8 cellular contexts compared by ENCODE assay signal in the genomic region with DNA sequence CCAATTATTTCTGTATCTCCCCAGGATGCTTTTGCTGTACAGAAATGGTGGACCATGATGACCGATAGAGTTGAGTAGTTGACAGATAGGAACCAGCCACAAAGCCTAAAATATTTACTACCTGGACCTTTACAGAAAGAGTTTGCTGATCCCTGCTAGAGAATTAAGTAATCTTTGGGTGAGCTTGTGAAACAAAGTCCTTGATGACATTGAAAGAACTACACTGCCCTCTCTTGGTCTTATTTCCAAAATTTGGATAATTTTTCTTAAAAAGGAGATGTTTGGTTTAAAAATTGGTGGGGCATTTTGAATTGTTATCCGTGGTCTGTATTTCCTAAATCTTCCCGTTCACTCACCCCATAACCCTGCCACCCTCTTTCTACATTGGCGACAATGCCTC. TPM values are rescaled to one million over a fixed set of nuclear protein-coding genes. Genes with fewer than 3 reads are reported as not detected.
A peak's percentile ranks its signal among the peaks of the same experiment; 100 is the strongest.
DNase-seq lines count a peak whose midpoint lies in the region; ATAC-seq and TF ChIP-seq lines count a peak whose summit lies in the region.

No MANE protein-coding gene starts in this region.

- H3K27me3 Mint-ChIP-seq in CD4-positive, alpha-beta T cell = no peaks in the 10 kb centered on the region
- H3K27me3 Mint-ChIP-seq in stimulated activated memory B cell treated with anti-CD40 and anti-IgM and Interleukin-4, amounts not matched to agents 10 μg/mL and 1 μg/mL and 100 μg/mL, for 72 hours = no peaks in the 10 kb centered on the region
- no peaks in the 10 kb centered on the region for H3K27me3 Mint-ChIP-seq in T-helper 17 cell

- H3K27ac ChIP-seq in CD4-positive, alpha-beta T cell (ENCODE audit: low read depth, low read length) = no peak overlapping the region

- H3K27me3 ChIP-seq in CD4-positive, alpha-beta T cell (ENCODE audit: control insufficient read depth, insufficient read depth, low read length) = no peaks in the 10 kb centered on the region

- H3K9me3 Mint-ChIP-seq in CD4-positive, alpha-beta T cell = no peaks in the 10 kb centered on the region
- H3K9me3 Mint-ChIP-seq in stimulated activated memory B cell treated with anti-CD40 and anti-IgM and Interleukin-4, amounts not matched to agents 10 μg/mL and 1 μg/mL and 100 μg/mL, for 72 hours = no peaks in the 10 kb centered on the region

- CTCF ChIA-PET in CD4-positive, alpha-beta T cell (lab: Charles Lee) = interaction anchor here (0.6 to 9.3 kb wide), 21 partner anchors 10 to 1719 kb away, joined by 3 to 112 read pairs (median 6); partner anchors contain the start of genes ARPC3, FAM216A, GPN3 and TCTN1

- no peak overlapping the region for H3K4me3 Mint-ChIP-seq in CD4-positive, alpha-beta T cell
- no peak overlapping the region for H3K4me3 Mint-ChIP-seq in stimulated activated memory B cell treated with anti-CD40 and anti-IgM and Interleukin-4, amounts not matched to agents 10 μg/mL and 1 μg/mL and 100 μg/mL, for 72 hours
- no peak overlapping the region for H3K4me3 Mint-ChIP-seq in T-helper 17 cell

- peak; percentile 46 for ATAC-seq in CD4-positive, alpha-beta T cell (ENCODE audit: poor library complexity)
- no peak for ATAC-seq in stimulated activated memory B cell treated with anti-CD40 and anti-IgM and Interleukin-4, amounts not matched to agents 10 μg/mL and 1 μg/mL and 100 μg/mL, for 72 hours
- no peak for ATAC-seq in T-helper 17 cell

- H3K4me3 ChIP-seq in HFF-Myc (replicated peaks; ENCODE audit: low read depth, low read length) = no peak overlapping the region

- no peaks in the 10 kb centered on the region for H3K9me3 ChIP-seq in CD4-positive, alpha-beta T cell (ENCODE audit: control insufficient read depth, low read length)
- no peaks in the 10 kb centered on the region for H3K9me3 ChIP-seq in T-helper 17 cell (ENCODE audit: control insufficient read depth, low read length, poor library complexity, severe bottlenecking)

- H3K27ac Mint-ChIP-seq in CD4-positive, alpha-beta T cell = peak overlapping the region; percentile 0
- H3K27ac Mint-ChIP-seq in stimulated activated memory B cell treated with anti-CD40 and anti-IgM and Interleukin-4, amounts not matched to agents 10 μg/mL and 1 μg/mL and 100 μg/mL, for 72 hours = peak overlapping the region; percentile 46
- H3K27ac Mint-ChIP-seq in T-helper 17 cell = no peak overlapping the region

- intact Hi-C loops in CD4-positive, alpha-beta T cell (cut with DNase I, micrococcal nuclease) = loop anchor here (1.0 to 5.0 kb wide), 8 partner anchors 48 to 498 kb away; partner anchors contain the start of genes ARPC3 (in 2 of the 2), FAM216A (in 1 of the 2) and GPN3 (in 1 of the 2)

- POLR2A ChIA-PET in CD4-positive, alpha-beta T cell (lab: Charles Lee) = interaction anchor here (0.5 to 4.4 kb wide), 12 partner anchors 13 to 206 kb away, joined by 3 to 44 read pairs (median 4); partner anchors contain the start of genes ARPC3, FAM216A, GPN3 and RAD9B

- no peak for DNase-seq in CD4-positive, alpha-beta T cell
- no peak for DNase-seq in HFF-Myc (ENCODE audit: extremely low read depth, low read depth)
- DNase-seq in SKM-1 treated with dmso at 0.1 percent for 144 hours (lab: John Stamatoyannopoulos, UW; ENCODE audit: unreplicated experiment) = peak; percentile 49
- DNase-seq in germinal center (ENCODE audit: low spot score) = peak; percentile 48
- DNase-seq in T-helper 17 cell = no peak
- DNase-seq in NCI-H510A treated with DMSO at 0.1 percent for 48 hours (lab: John Stamatoyannopoulos, UW) = no peak
- DNase-seq in activated CD4-positive, alpha-beta T cell treated with anti-CD3 and anti-CD28 coated beads, Interleukin-2, amount 50 U/mL, for 48 hours = no peak

- TF ChIP-seq CTCF in CD4-positive, alpha-beta T cell (IDR thresholded peaks at IDR 0.05) = peak; percentile 71
- peak; percentile 11 for TF ChIP-seq CTCF in HFF-Myc (IDR thresholded peaks at IDR 0.05; ENCODE audit: low read depth, low read length, missing control alignments)

- H3K36me3 Mint-ChIP-seq in CD4-positive, alpha-beta T cell (ENCODE audit: low read depth) = no peaks in the 10 kb centered on the region
- H3K36me3 Mint-ChIP-seq in stimulated activated memory B cell treated with anti-CD40 and anti-IgM and Interleukin-4, amounts not matched to agents 10 μg/mL and 1 μg/mL and 100 μg/mL, for 72 hours = no peaks in the 10 kb centered on the region
- no peaks in the 10 kb centered on the region for H3K36me3 Mint-ChIP-seq in T-helper 17 cell (ENCODE audit: low read depth)

- H3K4me1 Mint-ChIP-seq in CD4-positive, alpha-beta T cell (ENCODE audit: low read depth) = peaks cover 10% of the 10 kb centered on the region
- peaks cover 39% of the 10 kb centered on the region for H3K4me1 Mint-ChIP-seq in stimulated activated memory B cell treated with anti-CD40 and anti-IgM and Interleukin-4, amounts not matched to agents 10 μg/mL and 1 μg/mL and 100 μg/mL, for 72 hours
- peaks cover 3% of the 10 kb centered on the region for H3K4me1 Mint-ChIP-seq in T-helper 17 cell

RNA-seq across cellular contexts. Expression of gene TCTN1, which starts 13.7 kb away (rescaled TPM):
- 1 to 10 TPM; 5.0 to 5.5 TPM for total RNA-seq in CD4-positive, alpha-beta T cell
- total RNA-seq in T-helper 17 cell = 1 to 10 TPM; 5.0 to 8.5 TPM

RNA-seq across cellular contexts. Expression of gene PPTC7, which starts 17.1 kb away (rescaled TPM):
- total RNA-seq in CD4-positive, alpha-beta T cell = 10 to 100 TPM; 53.8 to 54.8 TPM
- total RNA-seq in T-helper 17 cell = 10 to 100 TPM; 45.5 to 49.4 TPM

Comparison
In these comparisons a context has a peak if more than half of its experiments do, and no peak if none do; other contexts are left out.
1. DNase-seq: peak in SKM-1 treated with dmso at 0.1 percent for 144 hours (single experiment) and germinal center (single experiment); none in CD4-positive, alpha-beta T cell (0 of 10), HFF-Myc (single experiment), T-helper 17 cell (0 of 3), NCI-H510A treated with DMSO at 0.1 percent for 48 hours (single experiment) and activated CD4-positive, alpha-beta T cell treated with anti-CD3 and anti-CD28 coated beads, Interleukin-2, amount 50 U/mL, for 48 hours (0 of 2).